ENCODE assay signal across 19 cellular contexts in genomic region chr2:15731213-15731888, GRCh38.
"Had no signal": no experiment of that assay in that cellular context is flagged by ENCODE, and none has a peak within 500 bp of the region (broad histone marks: within the 10 kb centered on the region; RNA-seq: fewer than 3 reads in every experiment).

No MANE protein-coding gene starts in this region.

- ATAC-seq: activated CD4-positive, CD25-positive, alpha-beta regulatory T cell treated with anti-CD3 and anti-CD28 coated beads, Interleukin-2, amount 50 U/mL, for 24 hours; activated T-cell treated with anti-CD3 and anti-CD28 coated beads, Interleukin-2, amount 50 U/mL, for 72 hours had no signal

- H3K27ac Mint-ChIP-seq: activated CD4-positive, alpha-beta memory T cell treated with anti-CD3 and anti-CD28 coated beads, Interleukin-2, amount 10 ng/mL, durations not matched to agents 7 days and 5 days; activated CD4-positive, alpha-beta T cell treated with anti-CD3 and anti-CD28 coated beads, Interleukin-2, amount 10 ng/mL, durations not matched to agents 24 days and 14 days; activated naive CD4-positive, alpha-beta T cell treated with anti-CD3 and anti-CD28 coated beads, Interleukin-2, amount 10 ng/mL, durations not matched to agents 7 days and 5 days; activated T-cell treated with anti-CD3 and anti-CD28 coated beads, Interleukin-2, amount 50 U/mL, for 72 hours; progenitor cell of endocrine pancreas; T-cell; T-helper 2 cell treated with Interferon-gamma antibody and Interleukin-4, amounts not matched to agents 5 μg/mL and 100 μg/mL, for 36 hours had no signal

- DNase-seq: activated CD4-positive, alpha-beta memory T cell treated with anti-CD3 and anti-CD28 coated beads, Interleukin-2, amount 10 ng/mL, durations not matched to agents 7 days and 5 days; activated CD4-positive, alpha-beta T cell treated with anti-CD3 and anti-CD28 coated beads, Interleukin-2, amount 10 ng/mL, durations not matched to agents 24 days and 14 days; activated effector memory CD4-positive, alpha-beta T cell treated with anti-CD3 and anti-CD28 coated beads, Interleukin-2, amount 50 U/mL, for 16 hours; activated naive CD4-positive, alpha-beta T cell treated with anti-CD3 and anti-CD28 coated beads, Interleukin-2, amount 10 ng/mL, durations not matched to agents 7 days and 5 days; activated T-cell treated with anti-CD3 and anti-CD28 coated beads, Interleukin-2, amount 50 U/mL, for 72 hours; effector memory CD4-positive, alpha-beta T cell; stimulated activated CD4-positive, alpha-beta T cell treated with anti-CD3 and anti-CD28 coated beads, Interleukin-4, amount 100 ng/mL, for 1 hour; stimulated activated naive CD8-positive, alpha-beta T cell treated with anti-CD3 and anti-CD28 coated beads, Interleukin-15, Interleukin-2, amounts not matched to agents 100 U/mL and 50 U/mL, for 24 hours; T-cell had no signal

- H3K27me3 Mint-ChIP-seq: activated CD4-positive, alpha-beta memory T cell treated with anti-CD3 and anti-CD28 coated beads, Interleukin-2, amount 10 ng/mL, durations not matched to agents 7 days and 5 days; activated CD4-positive, alpha-beta T cell treated with anti-CD3 and anti-CD28 coated beads, Interleukin-2, amount 10 ng/mL, durations not matched to agents 24 days and 14 days had no signal

- FAIRE-seq: islet of Langerhans had no signal

- H3K27me3 ChIP-seq: body of pancreas, cardiac muscle cell, thyroid gland had no signal

- H3K36me3 ChIP-seq: cardiac muscle cell, spleen, thyroid gland had no signal

- H3K4me3 Mint-ChIP-seq: activated CD4-positive, alpha-beta memory T cell treated with anti-CD3 and anti-CD28 coated beads, Interleukin-2, amount 10 ng/mL, durations not matched to agents 7 days and 5 days; activated CD4-positive, alpha-beta T cell treated with anti-CD3 and anti-CD28 coated beads, Interleukin-2, amount 10 ng/mL, durations not matched to agents 24 days and 14 days; activated naive CD4-positive, alpha-beta T cell treated with anti-CD3 and anti-CD28 coated beads, Interleukin-2, amount 10 ng/mL, durations not matched to agents 7 days and 5 days; activated T-cell treated with anti-CD3 and anti-CD28 coated beads, Interleukin-2, amount 50 U/mL, for 72 hours; T-cell; T-helper 2 cell treated with Interferon-gamma antibody and Interleukin-4, amounts not matched to agents 5 μg/mL and 100 μg/mL, for 36 hours had no signal

- H3K9me3 ChIP-seq: body of pancreas, spleen, thyroid gland had no signal

- H3K27ac ChIP-seq: body of pancreas, cardiac muscle cell, spleen, thyroid gland, VCaP had no signal

- H3K9me3 Mint-ChIP-seq: activated CD4-positive, alpha-beta memory T cell treated with anti-CD3 and anti-CD28 coated beads, Interleukin-2, amount 10 ng/mL, durations not matched to agents 7 days and 5 days; activated CD4-positive, alpha-beta T cell treated with anti-CD3 and anti-CD28 coated beads, Interleukin-2, amount 10 ng/mL, durations not matched to agents 24 days and 14 days; activated naive CD4-positive, alpha-beta T cell treated with anti-CD3 and anti-CD28 coated beads, Interleukin-2, amount 10 ng/mL, durations not matched to agents 7 days and 5 days; activated T-cell treated with anti-CD3 and anti-CD28 coated beads, Interleukin-2, amount 50 U/mL, for 72 hours; naive B cell; T-cell; T-helper 2 cell treated with Interferon-gamma antibody and Interleukin-4, amounts not matched to agents 5 μg/mL and 100 μg/mL, for 36 hours had no signal

- H3K36me3 Mint-ChIP-seq: activated naive CD4-positive, alpha-beta T cell treated with anti-CD3 and anti-CD28 coated beads, Interleukin-2, amount 10 ng/mL, durations not matched to agents 7 days and 5 days; naive B cell; T-cell had no signal

- H3K4me3 ChIP-seq: body of pancreas, cardiac muscle cell, spleen, thyroid gland had no signal

- H3K4me1 Mint-ChIP-seq: activated CD4-positive, alpha-beta memory T cell treated with anti-CD3 and anti-CD28 coated beads, Interleukin-2, amount 10 ng/mL, durations not matched to agents 7 days and 5 days; activated CD4-positive, alpha-beta T cell treated with anti-CD3 and anti-CD28 coated beads, Interleukin-2, amount 10 ng/mL, durations not matched to agents 24 days and 14 days; activated naive CD4-positive, alpha-beta T cell treated with anti-CD3 and anti-CD28 coated beads, Interleukin-2, amount 10 ng/mL, durations not matched to agents 7 days and 5 days; T-cell had no signal
